Comparison of ENCODE assay signal across 25 cellular contexts in the genomic region with DNA sequence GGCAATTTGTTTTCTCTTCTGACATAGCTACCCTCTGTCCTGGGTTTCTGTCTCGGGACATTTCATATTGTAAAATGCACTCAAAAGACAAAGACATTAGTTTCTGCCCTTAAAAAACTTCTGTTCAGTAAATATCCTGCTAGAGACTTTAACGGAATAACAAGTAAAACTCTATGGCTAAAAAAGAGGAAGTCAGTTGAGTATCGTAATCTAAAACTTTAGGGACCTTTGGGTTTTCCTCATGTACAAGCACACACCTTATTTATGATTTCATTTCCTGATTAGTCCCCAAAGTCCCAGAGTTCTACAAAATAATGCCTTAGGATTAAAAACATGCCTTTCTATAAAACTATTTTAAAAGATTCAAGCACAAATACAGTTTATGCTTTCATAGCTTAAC.
DNase-seq lines count a peak whose midpoint lies in the region; ATAC-seq, FAIRE-seq and TF ChIP-seq lines count a peak whose summit lies in the region.
"Had no signal": no experiment of that assay in that cellular context is flagged by ENCODE, and none has a peak within 500 bp of the region (broad histone marks: within the 10 kb centered on the region; RNA-seq: fewer than 3 reads in every experiment).

No MANE protein-coding gene starts in this region.

- H3K36me3 ChIP-seq in Loucy (ENCODE audit: insufficient read depth, low read length) (no peaks in the 10 kb centered on the region), GM12878 (ENCODE audit: control insufficient read depth in 2 of 2, insufficient read depth in 2 of 2, low read length in 1 of 2) (no peaks in the 10 kb centered on the region)

- RAD21 ChIA-PET in GM12878 (lab: Charles Lee; ENCODE audit: unreplicated experiment) = interaction anchor here (1.1 to 1.4 kb wide), 2 partner anchors 12 to 45 kb away, joined by 3 to 6 read pairs; no protein-coding TSS in a partner anchor

- no peaks in the 10 kb centered on the region for H3K4me1 Mint-ChIP-seq in natural killer cell
- H3K4me1 Mint-ChIP-seq: B cell; CD8-positive, alpha-beta memory T cell; T-helper 17 cell had no signal

- H3K4me2 ChIP-seq in Loucy (ENCODE audit: low read depth, low read length, poor library complexity, severe bottlenecking) = no peak overlapping the region
- H3K4me2 ChIP-seq in GM12878 (ENCODE audit: control insufficient read depth, insufficient read depth) = no peak overlapping the region
- H3K4me2 ChIP-seq: A549, SK-N-SH had no signal

- no peak overlapping the region for H3K27ac ChIP-seq in GM12878 (ENCODE audit: control insufficient read depth, insufficient read depth)
- H3K27ac ChIP-seq: A549, C4-2B, GM23248 had no signal

- no peak for TF ChIP-seq RAD21 in GM12878 (IDR thresholded peaks at IDR 0.05; ENCODE audit: insufficient read depth, low read depth, low read length)

- POLR2A ChIA-PET in GM12878 (lab: Charles Lee) = interaction anchor here (1.7 kb wide), 1 partner anchor 19 kb away, joined by 3 read pairs; no protein-coding TSS in a partner anchor

- TF ChIP-seq EP300 in GM12878 (IDR thresholded peaks at IDR 0.05; ENCODE audit: borderline replicate concordance in 1 of 2, control insufficient read depth in 1 of 2, low read depth in 2 of 2, low read length in 2 of 2) = 0 out of 4 replicates have a peak, but pooled peaks of 1 of the 2 experiments have one; percentile 18

- CTCF ChIA-PET in GM12878 (lab: Yijun Ruan, JAX) = interaction anchor here (0.9 kb wide), 1 partner anchor 43 kb away, joined by 3 read pairs; no protein-coding TSS in a partner anchor

- FAIRE-seq in GM12891 (lab: Jason Lieb, UNC) (no peak), GM12878 (lab: Jason Lieb, UNC) (no peak)
- FAIRE-seq: A549, HepG2 had no signal

- H3K4me1 ChIP-seq in Loucy (ENCODE audit: insufficient read depth, low read length, poor library complexity, severe bottlenecking) (no peaks in the 10 kb centered on the region), GM12878 (ENCODE audit: control insufficient read depth, insufficient read depth, low read length) (no peaks in the 10 kb centered on the region)
- H3K4me1 ChIP-seq: A549 had no signal

- no TSS peak for BruUV-seq in GM12878 (replicated peaks; lab: Mats Ljungman, UMichigan)

- H2AFZ ChIP-seq in Loucy (ENCODE audit: low read length) = 0 out of 2 replicates have a peak overlapping the region, but pooled peaks have one; percentile 3
- peak overlapping the region; percentile 12 for H2AFZ ChIP-seq in GM12878 (ENCODE audit: control insufficient read depth, low read depth, low read length)
- H2AFZ ChIP-seq: GM23248 had no signal

- ATAC-seq in GM12878 (peak; percentile 71), natural killer cell (no peak)
- ATAC-seq: A549, HepG2, PC-3, T-helper 17 cell had no signal

- H3K36me3 Mint-ChIP-seq in natural killer cell = no peaks in the 10 kb centered on the region

- TF ChIP-seq CTCF in Loucy (conservative IDR thresholded peaks at IDR 0.05; ENCODE audit: low read length) = no peak
- TF ChIP-seq CTCF in GM12878 (IDR thresholded peaks at IDR 0.05 in 2 of 3, conservative IDR thresholded peaks at IDR 0.05 in 1 of 3; ENCODE audit: control insufficient read depth in 2 of 3, extremely low read depth in 1 of 3, insufficient read depth in 1 of 3, low read depth in 3 of 3, low read length in 3 of 3) = no peak
- TF ChIP-seq CTCF in natural killer cell (IDR thresholded peaks at IDR 0.05) = no peak

- in situ Hi-C loops in GM12878 (cut with MboI) = no loop called here
- in situ Hi-C loops in ACHN (cut with HindIII; ENCODE audit: low pct_ligation_motif_present, low pct_unique_long_range_greater_than_20kb, low sequenced_read_pairs) = no loop called here

- DNase-seq in GM12891 (ENCODE audit: insufficient read length, low spot score) (no peak), NOMO-1 treated with dmso at 0.1 percent for 144 hours (lab: John Stamatoyannopoulos, UW; ENCODE audit: unreplicated experiment) (peak; percentile 13), GM12878 (ENCODE audit: low read depth, low spot score) (no peak), NCI-H345 treated with DMSO at 0.1 percent for 48 hours (lab: John Stamatoyannopoulos, UW; ENCODE audit: unreplicated experiment) (no peak), natural killer cell (no peak), ACHN (no peak)
- no peak for DNase-seq in stimulated activated CD4-positive, alpha-beta T cell treated with anti-CD3 and anti-CD28 coated beads, Interleukin-12 subunit alpha, Interleukin-12 subunit beta, amount 100 ng/mL, for 4 hours
- DNase-seq: CD8-positive, alpha-beta memory T cell; DND-41; GM23248; H7; NCI-H1105 treated with DMSO at 0.1 percent for 48 hours; NCI-H2029; NCI-H446 treated with DMSO at 0.1 percent for 48 hours; NCI-H526; NCI-H82; NK-92 treated with Interleukin-12 subunit alpha and Interleukin-12 subunit beta, amount 100 ng/mL, for 24 hours; PC-3; SK-N-SH; T-helper 17 cell had no signal

- no peaks in the 10 kb centered on the region for H3K9me2 ChIP-seq in Loucy (replicated peaks; ENCODE audit: low read depth, low read length)
- H3K9me2 ChIP-seq: SK-N-SH had no signal

- H3K27me3 Mint-ChIP-seq in natural killer cell (ENCODE audit: low read depth in 2 of 2) = peaks cover 4 to 6% of the 10 kb centered on the region in 2 donors
- H3K27me3 Mint-ChIP-seq: B cell, T-helper 17 cell had no signal

- H3K79me2 ChIP-seq in Loucy (ENCODE audit: insufficient read depth, low read length) = no peaks in the 10 kb centered on the region
- H3K79me2 ChIP-seq in GM12878 (ENCODE audit: control insufficient read depth, insufficient read depth, low read length) = no peaks in the 10 kb centered on the region

- intact Hi-C loops in GM12878 (cut with micrococcal nuclease; ENCODE audit: unreplicated experiment) = no loop called here
- intact Hi-C loops in natural killer cell (cut with micrococcal nuclease) = no loop called here

- H3K4me3 Mint-ChIP-seq in natural killer cell = no peak overlapping the region
- H3K4me3 Mint-ChIP-seq: B cell; CD8-positive, alpha-beta memory T cell; T-helper 17 cell had no signal

- SMC1A ChIA-PET in GM12878 (lab: Charles Lee; ENCODE audit: uncharacterized antibody, unreplicated experiment) = interaction anchor here (0.6 to 3.0 kb wide), 5 partner anchors 12 to 267 kb away, joined by 3 to 12 read pairs (median 4); no protein-coding TSS in a partner anchor

- H3K9me3 Mint-ChIP-seq in natural killer cell = peaks cover 0 to 2% of the 10 kb centered on the region in 2 donors
- H3K9me3 Mint-ChIP-seq: CD8-positive, alpha-beta memory T cell had no signal

- no peak overlapping the region for H3K27ac Mint-ChIP-seq in natural killer cell
- H3K27ac Mint-ChIP-seq: B cell; CD8-positive, alpha-beta memory T cell; T-helper 17 cell had no signal

- no peaks in the 10 kb centered on the region for H4K20me1 ChIP-seq in Loucy (ENCODE audit: insufficient read depth, low read length, poor library complexity, severe bottlenecking)
- H4K20me1 ChIP-seq in GM12878 (ENCODE audit: control insufficient read depth, insufficient read depth) = no peaks in the 10 kb centered on the region

- WGBS in GM12878 (ENCODE audit: insufficient coverage, insufficient replicate concordance, low lambda C conversion rate, missing lambda C conversion rate) = 34% methylated on average over 3 of the region's 3 CpGs

- H3K9me3 ChIP-seq in Loucy (ENCODE audit: insufficient read depth, low read depth, low read length) (no peaks in the 10 kb centered on the region), GM12878 (replicated peaks; ENCODE audit: control insufficient read depth, insufficient read depth, low read length) (no peaks in the 10 kb centered on the region)
- H3K9me3 ChIP-seq: A549, SK-N-SH had no signal

- no peak overlapping the region for H3K4me3 ChIP-seq in Loucy (ENCODE audit: low read length, poor library complexity, severe bottlenecking)
- H3K4me3 ChIP-seq in GM12878 = no peak overlapping the region
- H3K4me3 ChIP-seq: A549, GM23248 had no signal

- no peaks in the 10 kb centered on the region for H3K27me3 ChIP-seq in Loucy (ENCODE audit: insufficient read depth, low read length, poor library complexity, severe bottlenecking)
- H3K27me3 ChIP-seq in GM12878 (replicated peaks in 1 of 2; ENCODE audit: control insufficient read depth in 2 of 2, insufficient read depth in 2 of 2, low read length in 1 of 2) = no peaks in the 10 kb centered on the region

- TF ChIP-seq POLR2A in GM12891 (IDR thresholded peaks at IDR 0.05; ENCODE audit: low read depth, low read length) = no peak
- TF ChIP-seq POLR2A in GM12878 (IDR thresholded peaks at IDR 0.05; ENCODE audit: low read depth, low read length) = no peak

- H3K9ac ChIP-seq in Loucy (ENCODE audit: low read depth, low read length, poor library complexity, severe bottlenecking) (no peak overlapping the region), GM12878 (ENCODE audit: control insufficient read depth, insufficient read depth, low read length) (no peak overlapping the region)
- H3K9ac ChIP-seq: GM23248, SK-N-SH had no signal

- no peaks in the 10 kb centered on the region for H3F3A ChIP-seq in Loucy (ENCODE audit: low read depth)

TF ChIP-seq in GM12891, 5 proteins besides CTCF, POLR2A, EP300 and RAD21:
- TF ChIP-seq POU2F2 (IDR thresholded peaks at IDR 0.05; ENCODE audit: low read depth, low read length) (no peak), SPI1 (IDR thresholded peaks at IDR 0.05; ENCODE audit: low read depth, low read length) (peak; percentile 83)

TF ChIP-seq in GM12878, 131 proteins besides CTCF, POLR2A, EP300 and RAD21 (continues in another document):
- TF ChIP-seq TCF12 (IDR thresholded peaks at IDR 0.05; ENCODE audit: low read depth, low read length) (no peak), HCFC1 (IDR thresholded peaks at IDR 0.05; ENCODE audit: low read length) (no peak), SIX5 (IDR thresholded peaks at IDR 0.05; ENCODE audit: low read depth, low read length, severe bottlenecking) (no peak), IKZF2 (IDR thresholded peaks at IDR 0.05) (peak in 1 of 2 experiments; percentile 48; a peak in 2 of 4 replicates), MYC (IDR thresholded peaks at IDR 0.05; ENCODE audit: insufficient read depth, insufficient read length, insufficient replicate concordance, low read length, severe bottlenecking) (no peak), SUPT20H (IDR thresholded peaks at IDR 0.05; ENCODE audit: borderline replicate concordance, control insufficient read depth, low read depth, low read length) (no peak)
- TF ChIP-seq, protein P1, sequence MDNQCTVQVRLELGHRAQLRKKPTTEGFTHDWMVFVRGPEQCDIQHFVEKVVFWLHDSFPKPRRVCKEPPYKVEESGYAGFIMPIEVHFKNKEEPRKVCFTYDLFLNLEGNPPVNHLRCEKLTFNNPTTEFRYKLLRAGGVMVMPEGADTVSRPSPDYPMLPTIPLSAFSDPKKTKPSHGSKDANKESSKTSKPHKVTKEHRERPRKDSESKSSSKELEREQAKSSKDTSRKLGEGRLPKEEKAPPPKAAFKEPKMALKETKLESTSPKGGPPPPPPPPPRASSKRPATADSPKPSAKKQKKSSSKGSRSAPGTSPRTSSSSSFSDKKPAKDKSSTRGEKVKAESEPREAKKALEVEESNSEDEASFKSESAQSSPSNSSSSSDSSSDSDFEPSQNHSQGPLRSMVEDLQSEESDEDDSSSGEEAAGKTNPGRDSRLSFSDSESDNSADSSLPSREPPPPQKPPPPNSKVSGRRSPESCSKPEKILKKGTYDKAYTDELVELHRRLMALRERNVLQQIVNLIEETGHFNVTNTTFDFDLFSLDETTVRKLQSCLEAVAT (IDR thresholded peaks at IDR 0.05) = no peak
